In the genomic region with DNA sequence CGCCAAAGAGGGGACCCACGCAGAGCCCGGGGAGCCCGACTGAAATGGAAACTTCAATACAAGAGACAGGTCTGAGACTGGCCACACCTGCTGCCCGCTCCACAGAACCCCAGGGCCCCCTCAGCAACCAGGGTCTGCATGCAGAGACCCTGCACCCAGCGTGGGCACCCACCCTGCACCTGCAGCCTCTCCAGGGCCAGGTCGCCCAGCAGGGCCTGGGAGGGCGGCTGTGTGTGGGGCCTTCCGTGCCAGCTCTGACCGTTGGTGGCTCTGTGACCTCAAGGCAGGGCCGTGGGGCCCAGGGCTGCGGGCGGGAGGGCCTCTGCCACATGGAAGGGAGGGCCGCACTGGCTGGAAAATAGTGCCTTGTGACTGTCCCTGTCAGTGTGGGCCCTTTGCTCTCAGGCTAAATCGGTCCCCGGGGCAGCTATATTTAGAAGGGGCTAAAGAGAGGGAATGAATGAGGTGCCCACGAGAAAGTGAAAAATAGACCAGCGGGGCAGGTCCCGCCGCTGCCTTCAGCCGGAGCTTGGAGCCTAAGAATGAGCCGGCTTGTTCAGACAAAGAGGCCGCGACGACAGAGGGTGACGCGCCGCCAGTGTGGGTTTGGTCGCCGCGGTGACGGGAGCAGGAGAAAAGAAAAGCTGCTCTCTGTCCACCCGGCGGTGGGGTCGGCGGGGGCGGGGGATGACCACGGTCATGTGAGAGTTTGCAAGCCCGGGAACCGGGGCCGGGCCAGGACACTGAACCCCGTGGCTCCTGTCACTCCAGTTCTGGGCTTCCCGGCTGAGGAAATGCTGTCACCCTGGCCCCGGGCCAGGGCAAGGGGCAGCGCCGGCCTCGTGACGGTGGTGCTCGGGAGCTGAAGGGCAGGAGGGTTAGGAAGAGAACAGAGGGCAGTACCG, we compare ENCODE assay signal across 8 cellular contexts.
DNase-seq lines count a peak whose midpoint lies in the region; ATAC-seq and TF ChIP-seq lines count a peak whose summit lies in the region.

No MANE protein-coding gene starts in this region.

- no peaks in the 10 kb centered on the region for H3F3A ChIP-seq in MM.1S (ENCODE audit: insufficient read depth, low read length)

- no peaks in the 10 kb centered on the region for H4K20me1 ChIP-seq in MM.1S (ENCODE audit: insufficient read depth, low read length)

- H3K36me3 ChIP-seq in MM.1S (replicated peaks; ENCODE audit: insufficient read depth, low read length) (no peaks in the 10 kb centered on the region), liver (ENCODE audit: control insufficient read depth in 4 of 4, insufficient read depth in 3 of 4, low read depth in 1 of 4, low read length in 3 of 4) (no peaks in the 10 kb centered on the region)

- 19% methylated on average over 50 of the region's 50 CpGs for WGBS in liver

- peak overlapping the region; percentile 68 for H3K4me3 Mint-ChIP-seq in stimulated activated memory B cell treated with anti-CD40 and anti-IgM and Interleukin-4, amounts not matched to agents 10 μg/mL and 1 μg/mL and 100 μg/mL, for 72 hours

- no peak overlapping the region for H3K4me3 ChIP-seq in MM.1S (ENCODE audit: low read length)
- peak overlapping the region; percentile 1 to 38 (median 36) for H3K4me3 ChIP-seq in liver (ENCODE audit: low read depth in 1 of 3, low read length in 3 of 3)

- no peaks in the 10 kb centered on the region for H3K9me3 Mint-ChIP-seq in stimulated activated memory B cell treated with anti-CD40 and anti-IgM and Interleukin-4, amounts not matched to agents 10 μg/mL and 1 μg/mL and 100 μg/mL, for 72 hours

- ATAC-seq in stimulated activated memory B cell treated with anti-CD40 and anti-IgM and Interleukin-4, amounts not matched to agents 10 μg/mL and 1 μg/mL and 100 μg/mL, for 72 hours = peak; percentile 13
- ATAC-seq in GM19023 (IDR thresholded peaks at IDR 0.05; ENCODE audit: unreplicated experiment) = no peak
- no peak for ATAC-seq in GM19351 (IDR thresholded peaks at IDR 0.05; ENCODE audit: unreplicated experiment)

- H3K27me3 Mint-ChIP-seq in stimulated activated memory B cell treated with anti-CD40 and anti-IgM and Interleukin-4, amounts not matched to agents 10 μg/mL and 1 μg/mL and 100 μg/mL, for 72 hours = no peaks in the 10 kb centered on the region

- DNase-seq in MM.1S (no peak), cerebellar cortex (ENCODE audit: low spot score) (peak; percentile 50), NCI-H128 (lab: John Stamatoyannopoulos, UW; ENCODE audit: unreplicated experiment) (no peak), cortex of kidney (lab: John Stamatoyannopoulos, UW) (no peak)

- no peak overlapping the region for H3K4me2 ChIP-seq in MM.1S (ENCODE audit: low read depth, low read length)

- TF ChIP-seq CTCF in MM.1S (IDR thresholded peaks at IDR 0.05; ENCODE audit: low read length) (no peak), liver (IDR thresholded peaks at IDR 0.05; ENCODE audit: low read depth, low read length, missing input control) (no peak)

- H3K36me3 Mint-ChIP-seq in stimulated activated memory B cell treated with anti-CD40 and anti-IgM and Interleukin-4, amounts not matched to agents 10 μg/mL and 1 μg/mL and 100 μg/mL, for 72 hours = peaks cover 5% of the 10 kb centered on the region

- no peaks in the 10 kb centered on the region for H3K4me1 ChIP-seq in MM.1S (ENCODE audit: low read length)
- H3K4me1 ChIP-seq in liver (ENCODE audit: control insufficient read depth in 4 of 4, insufficient read depth in 4 of 4, low read length in 3 of 4) = peaks cover 16 to 41% (median 27%) of the 10 kb centered on the region in 4 donors

- 0 out of 2 replicates have a peak overlapping the region, but pooled peaks have one; percentile 6 for H3K9ac ChIP-seq in MM.1S (ENCODE audit: low read length)
- H3K9ac ChIP-seq in liver (ENCODE audit: low read depth in 1 of 2, low read length in 2 of 2) = peak overlapping the region; percentile 26 to 48

- H3K27me3 ChIP-seq in MM.1S (replicated peaks; ENCODE audit: insufficient read depth, low read length) (no peaks in the 10 kb centered on the region), liver (ENCODE audit: control insufficient read depth in 4 of 4, insufficient read depth in 4 of 4, low read length in 3 of 4) (no peaks in the 10 kb centered on the region)

- H3K4me1 Mint-ChIP-seq in stimulated activated memory B cell treated with anti-CD40 and anti-IgM and Interleukin-4, amounts not matched to agents 10 μg/mL and 1 μg/mL and 100 μg/mL, for 72 hours = peaks cover 69% of the 10 kb centered on the region

- no peak overlapping the region for H2AFZ ChIP-seq in MM.1S (ENCODE audit: low read length)

- peak overlapping the region; percentile 8; the same call in 1 of the 2 replicates for H3K27ac ChIP-seq in MM.1S (ENCODE audit: low read length)
- H3K27ac ChIP-seq in liver (ENCODE audit: low read depth in 1 of 2, low read length in 2 of 2) = peak overlapping the region; percentile 81 to 84

- TF ChIP-seq RAD21 in liver (IDR thresholded peaks at IDR 0.05) = peak in 1 of 2 donors; percentile 21

- no peaks in the 10 kb centered on the region for H3K79me2 ChIP-seq in MM.1S (ENCODE audit: low read length)

- H3K9me2 ChIP-seq in MM.1S (replicated peaks; ENCODE audit: insufficient read depth, low read length) = no peaks in the 10 kb centered on the region

- H3K9me3 ChIP-seq in MM.1S (replicated peaks; ENCODE audit: insufficient read depth, low read length) (no peaks in the 10 kb centered on the region), liver (ENCODE audit: control insufficient read depth in 4 of 4, low read length in 3 of 4) (no peaks in the 10 kb centered on the region)

- H3K27ac Mint-ChIP-seq in stimulated activated memory B cell treated with anti-CD40 and anti-IgM and Interleukin-4, amounts not matched to agents 10 μg/mL and 1 μg/mL and 100 μg/mL, for 72 hours = peak overlapping the region; percentile 85

TF ChIP-seq in liver, 16 proteins besides CTCF, POLR2A, EP300 and RAD21:
- TF ChIP-seq RXRA (IDR thresholded peaks at IDR 0.05) (peak; percentile 96 to 99), ZBTB33 (IDR thresholded peaks at IDR 0.05) (no peak), TAF1 (conservative IDR thresholded peaks at IDR 0.05) (peak; percentile 51), GABPA (IDR thresholded peaks at IDR 0.05 in 1 of 2, conservative IDR thresholded peaks at IDR 0.05 in 1 of 2) (no peak), REST (IDR thresholded peaks at IDR 0.05) (peak; percentile 22), JUND (IDR thresholded peaks at IDR 0.05) (peak; percentile 65 to 74), HNF4A (conservative IDR thresholded peaks at IDR 0.05) (peak in 1 of 2 donors; percentile 66), EGR1 (IDR thresholded peaks at IDR 0.05; ENCODE audit: low read depth in 2 of 2) (peak; percentile 67 to 68), SP1 (IDR thresholded peaks at IDR 0.05) (peak; percentile 85), FOXA2 (IDR thresholded peaks at IDR 0.05) (no peak), FOXA1 (IDR thresholded peaks at IDR 0.05) (peak; percentile 44), NR2F2 (IDR thresholded peaks at IDR 0.05) (peak; percentile 84), YY1 (IDR thresholded peaks at IDR 0.05) (peak; percentile 5), MAX (IDR thresholded peaks at IDR 0.05) (no peak), HNF4G (IDR thresholded peaks at IDR 0.05) (no peak)
- TF ChIP-seq, protein P1, sequence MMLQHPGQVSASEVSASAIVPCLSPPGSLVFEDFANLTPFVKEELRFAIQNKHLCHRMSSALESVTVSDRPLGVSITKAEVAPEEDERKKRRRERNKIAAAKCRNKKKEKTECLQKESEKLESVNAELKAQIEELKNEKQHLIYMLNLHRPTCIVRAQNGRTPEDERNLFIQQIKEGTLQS (IDR thresholded peaks at IDR 0.05) = peak; percentile 80
